Comparison of ENCODE assay signal across 25 cellular contexts in the genomic region with DNA sequence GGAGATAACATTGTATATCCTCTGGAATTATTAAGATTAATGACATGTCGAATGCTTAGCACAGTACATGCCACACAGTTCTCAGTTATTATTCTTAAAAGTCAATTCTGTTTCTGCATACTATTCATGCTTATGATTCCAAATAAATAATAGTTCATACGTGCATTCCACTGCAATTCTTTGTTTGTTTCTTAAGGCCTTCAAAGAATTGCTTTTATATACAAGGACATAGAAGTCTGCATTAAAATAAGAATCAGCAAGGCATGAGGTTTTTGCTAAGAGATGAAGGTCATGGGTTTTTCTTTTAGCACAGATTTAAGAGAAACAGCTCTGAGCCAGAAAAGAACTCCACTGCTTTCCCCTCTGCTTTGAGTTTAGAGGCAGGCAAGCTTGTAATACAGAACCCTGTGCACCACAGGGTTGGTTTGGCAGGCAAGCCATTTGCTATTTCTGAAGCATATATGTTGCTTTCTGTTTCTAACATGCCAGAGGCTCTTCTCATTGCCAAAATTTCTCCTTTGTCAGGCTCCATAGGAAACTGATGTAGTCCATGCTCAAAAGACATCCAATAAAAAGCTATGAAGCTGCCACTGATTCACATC.
"Had no signal": no experiment of that assay in that cellular context is flagged by ENCODE, and none has a peak within 500 bp of the region (broad histone marks: within the 10 kb centered on the region; RNA-seq: fewer than 3 reads in every experiment).

No MANE protein-coding gene starts in this region.

- H3K4me3 ChIP-seq: esophagus squamous epithelium, gastrocnemius medialis, tibial artery, upper lobe of right lung had no signal

- DNase-seq: activated CD4-positive, alpha-beta memory T cell treated with anti-CD3 and anti-CD28 coated beads, Interleukin-2, amount 10 ng/mL, durations not matched to agents 7 days and 5 days; activated CD4-positive, alpha-beta T cell treated with anti-CD3 and anti-CD28 coated beads, Interleukin-2, amount 10 ng/mL, durations not matched to agents 7 days and 5 days; activated CD4-positive, CD25-positive, alpha-beta regulatory T cell treated with anti-CD3 and anti-CD28 coated beads, Interleukin-2, amount 50 U/mL, for 72 hours; activated CD8-positive, alpha-beta memory T cell treated with anti-CD3 and anti-CD28 coated beads, Interleukin-2, amount 50 U/mL, for 48 hours; activated gamma-delta T cell; activated naive CD4-positive, alpha-beta T cell treated with anti-CD3 and anti-CD28 coated beads, Interleukin-2, amount 10 ng/mL, durations not matched to agents 7 days and 5 days; activated naive CD8-positive, alpha-beta T cell treated with anti-CD3 and anti-CD28 coated beads, Interleukin-2, amount 10 ng/mL, durations not matched to agents 7 days and 5 days; activated T-cell treated with anti-CD3 and anti-CD28 coated beads, Interleukin-2, amount 50 U/mL, for 24 hours; amniotic stem cell; esophagus squamous epithelium; gastrocnemius medialis; glutamatergic neuron; left cardiac atrium; mammary epithelial cell; midbrain; naive thymus-derived CD4-positive, alpha-beta T cell; small intestine; stimulated activated CD4-positive, alpha-beta T cell treated with anti-CD3 and anti-CD28 coated beads, Interleukin-1b, Interleukin-23, amount 100 ng/mL, for 48 hours; stimulated activated CD4-positive, alpha-beta T cell treated with anti-CD3 and anti-CD28 coated beads, Interleukin-4, amount 100 ng/mL, for 4 hours; stimulated activated CD8-positive, alpha-beta memory T cell treated with anti-CD3 and anti-CD28 coated beads, Interleukin-4, amount 100 ng/mL, for 48 hours; stimulated activated naive CD8-positive, alpha-beta T cell treated with anti-CD3 and anti-CD28 coated beads, Interleukin-15, amount 100 ng/mL, for 72 hours; substantia nigra; SW 1271; tibial artery; upper lobe of right lung had no signal

- H3K27ac ChIP-seq: esophagus squamous epithelium, gastrocnemius medialis, tibial artery, upper lobe of right lung had no signal

- H3K27me3 ChIP-seq: esophagus squamous epithelium, gastrocnemius medialis, tibial artery, upper lobe of right lung had no signal

- H3K4me1 ChIP-seq: esophagus squamous epithelium, gastrocnemius medialis, tibial artery, upper lobe of right lung had no signal

- H3K36me3 ChIP-seq: esophagus squamous epithelium, gastrocnemius medialis, tibial artery, upper lobe of right lung had no signal

- H3K9me3 ChIP-seq: esophagus squamous epithelium, gastrocnemius medialis, tibial artery, upper lobe of right lung had no signal
